Comparison of ENCODE assay signal across 11 cellular contexts in the genomic region with DNA sequence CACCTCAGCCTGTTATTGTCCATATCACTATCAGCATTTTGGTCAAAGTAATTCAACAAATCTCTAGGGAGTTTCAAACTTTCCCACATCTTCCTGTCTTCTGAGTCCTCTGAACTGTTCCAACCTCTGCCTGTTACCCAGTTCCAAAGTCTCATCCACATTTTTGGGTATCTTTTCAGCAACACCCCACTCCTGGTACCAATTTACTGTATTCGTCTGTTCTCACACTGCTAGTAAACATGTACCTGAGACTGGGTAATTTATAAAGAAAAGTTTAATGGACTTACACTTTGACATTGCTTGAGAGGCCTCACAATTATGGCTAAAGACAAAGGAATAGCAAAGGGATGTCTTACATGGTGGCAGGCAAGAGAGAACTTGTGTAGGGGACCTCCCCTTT.
"Had no signal": no experiment of that assay in that cellular context is flagged by ENCODE, and none has a peak within 500 bp of the region (broad histone marks: within the 10 kb centered on the region; RNA-seq: fewer than 3 reads in every experiment).

No MANE protein-coding gene starts in this region.

- H3K4me1 ChIP-seq: HAP-1 had no signal

- H3K9me3 ChIP-seq: HAP-1 had no signal

- H3K4me1 Mint-ChIP-seq: GM23338, H9 had no signal

- H3K36me3 ChIP-seq: HAP-1 had no signal

- FAIRE-seq: H1, H54 had no signal

- ATAC-seq: GM23338, HCT116 had no signal

- H2AFZ ChIP-seq: GM23248, GM23338 had no signal

- H3K4me3 Mint-ChIP-seq: GM23338, H9, HFFc6 had no signal

- H3K9ac ChIP-seq: GM23248 had no signal

- H3K27ac ChIP-seq: GM23248 had no signal

- H3K4me2 ChIP-seq: GM23338 had no signal

- H3K4me3 ChIP-seq: GM23248, GM23338, HAP-1 had no signal

- DNase-seq: GM23248, GOT3, H7, H9, HCEC 1CT, HFFc6 had no signal
